In genomic region chr5:171957591-171958251, GRCh38 we compare ENCODE assay signal across 7 cellular contexts. TPM values are rescaled to one million over a fixed set of nuclear protein-coding genes. Genes with fewer than 3 reads are reported as not detected.
DNase-seq lines count a peak whose midpoint lies in the region; ATAC-seq and TF ChIP-seq lines count a peak whose summit lies in the region.

No MANE protein-coding gene starts in this region.

- no peaks in the 10 kb centered on the region for H3K9me3 Mint-ChIP-seq in GM23338

- no peak for TF ChIP-seq CTCF in GM23338 (conservative IDR thresholded peaks at IDR 0.05; ENCODE audit: low read depth in 2 of 2)
- no peak for TF ChIP-seq CTCF in RWPE1 (conservative IDR thresholded peaks at IDR 0.05; ENCODE audit: low read depth)
- no peak for TF ChIP-seq CTCF in WERI-Rb-1 (IDR thresholded peaks at IDR 0.05; ENCODE audit: low read depth, low read length)

- CTCF ChIA-PET in RWPE1 (lab: Yijun Ruan, JAX), result no interaction called here

- H3K9me3 ChIP-seq in WERI-Rb-1 (ENCODE audit: severe bottlenecking) (no peaks in the 10 kb centered on the region), SJCRH30 (replicated peaks) (no peaks in the 10 kb centered on the region)

- H3K4me3 ChIP-seq in GM23338 (no peak overlapping the region), WERI-Rb-1 (ENCODE audit: low read depth, low read length) (no peak overlapping the region), SJCRH30 (no peak overlapping the region)

- H3F3A ChIP-seq in GM23338 (replicated peaks; ENCODE audit: low read depth), result no peaks in the 10 kb centered on the region

- POLR2A ChIA-PET in RWPE1 (lab: Yijun Ruan, JAX; ENCODE audit: low non-redundant PET), result interaction anchor here (0.6 kb wide), 1 partner anchor 43 kb away, joined by 7 read pairs; no protein-coding TSS in a partner anchor

- ATAC-seq in GM23338 (peak; percentile 28), esophagus mucosa (peak; percentile 80)

- peaks cover 100% of the 10 kb centered on the region for H3K79me2 ChIP-seq in GM23338 (replicated peaks; ENCODE audit: insufficient read depth)

- DNase-seq in GM23338 (ENCODE audit: low spot score), result no peak
- no peak for DNase-seq in RWPE1 (ENCODE audit: low spot score)
- DNase-seq in stimulated activated CD8-positive, alpha-beta memory T cell treated with anti-CD3 and anti-CD28 coated beads, Interleukin-4, amount 100 ng/mL, for 48 hours, result peak; percentile 74
- DNase-seq in WERI-Rb-1, result no peak
- no peak for DNase-seq in DMS153 treated with DMSO at 0.1 percent for 48 hours (lab: John Stamatoyannopoulos, UW; ENCODE audit: unreplicated experiment)
- DNase-seq in SJCRH30, result no peak

- no peaks in the 10 kb centered on the region for H3K27me3 ChIP-seq in GM23338 (ENCODE audit: insufficient read depth)
- H3K27me3 ChIP-seq in WERI-Rb-1 (ENCODE audit: insufficient read depth, low read depth, severe bottlenecking), result no peaks in the 10 kb centered on the region
- H3K27me3 ChIP-seq in SJCRH30, result no peaks in the 10 kb centered on the region

- H3K4me1 ChIP-seq in GM23338 (ENCODE audit: insufficient read depth), result peaks cover 54% of the 10 kb centered on the region
- H3K4me1 ChIP-seq in SJCRH30, result no peaks in the 10 kb centered on the region

- H3K27me3 Mint-ChIP-seq in GM23338 (ENCODE audit: insufficient read depth, low read depth, poor library complexity), result peaks cover 3% of the 10 kb centered on the region

- H3K27ac ChIP-seq in GM23338 (ENCODE audit: low read depth), result peak overlapping the region; percentile 37; the same call in 1 of the 2 replicates
- H3K27ac ChIP-seq in RWPE1, result peak overlapping the region; percentile 58
- H3K27ac ChIP-seq in WERI-Rb-1, result no peak overlapping the region
- H3K27ac ChIP-seq in SJCRH30, result no peak overlapping the region

- no peaks in the 10 kb centered on the region; the same call in 2 of the 3 replicates for H3K36me3 Mint-ChIP-seq in GM23338 (ENCODE audit: low read depth)

- H3K27ac Mint-ChIP-seq in GM23338, result peak overlapping the region; percentile 28; the same call in 1 of the 2 replicates

- peak overlapping the region; percentile 40; the same call in 1 of the 2 replicates for H3K4me2 ChIP-seq in GM23338

- H3K9me2 ChIP-seq in GM23338 (ENCODE audit: insufficient read depth), result no peaks in the 10 kb centered on the region

- H3K4me1 Mint-ChIP-seq in GM23338, result peaks cover 62% of the 10 kb centered on the region

- no peak overlapping the region for H3K4me3 Mint-ChIP-seq in GM23338

- H2AFZ ChIP-seq in GM23338, result no peak overlapping the region

- H4K20me1 ChIP-seq in GM23338 (replicated peaks; ENCODE audit: insufficient read depth), result peaks cover 60% of the 10 kb centered on the region

- H3K36me3 ChIP-seq in GM23338 (ENCODE audit: insufficient read depth), result no peaks in the 10 kb centered on the region
- H3K36me3 ChIP-seq in WERI-Rb-1, result no peaks in the 10 kb centered on the region
- no peaks in the 10 kb centered on the region; the same call in 1 of the 2 replicates for H3K36me3 ChIP-seq in SJCRH30

TF ChIP-seq in GM23338, 12 proteins besides CTCF, POLR2A, EP300 and RAD21:
- TF ChIP-seq EZH2 (IDR thresholded peaks at IDR 0.05; ENCODE audit: low read depth, unreplicated experiment) (no peak), NANOG (IDR thresholded peaks at IDR 0.05; ENCODE audit: borderline replicate concordance) (no peak), REST (IDR thresholded peaks at IDR 0.05; ENCODE audit: unreplicated experiment) (no peak), ETS1 (IDR thresholded peaks at IDR 0.05) (no peak), JUNB (IDR thresholded peaks at IDR 0.05; ENCODE audit: unreplicated experiment) (no peak), STAT1 (IDR thresholded peaks at IDR 0.05; ENCODE audit: unreplicated experiment) (no peak)

RNA-seq across cellular contexts. Expression of gene FBXW11, which starts 48.7 kb away (rescaled TPM):
- 88.0 and 102 TPM in 2 replicates for total RNA-seq in GM23338 (2014; rRNA removed; shearing (Covaris generic))
- polyA plus RNA-seq in GM23338 (2016; fragmentation: Nextera tagmentation; extraction: Ambion mirVana), result 45.0 and 49.1 TPM in 2 replicates
- total RNA-seq in esophagus mucosa, result 45.9 TPM
- 87.4 and 95.1 TPM in 2 replicates for total RNA-seq in SJCRH30 (2014; rRNA removed; shearing (Covaris generic))

Comparison
In these comparisons a context has a peak if more than half of its experiments do, and no peak if none do; other contexts are left out.
1. H3K27ac ChIP-seq: peak in GM23338 (single experiment) and RWPE1 (single experiment); none in WERI-Rb-1 (single experiment) and SJCRH30 (single experiment).